ENCODE assay signal across 1 cellular context in the genomic region with DNA sequence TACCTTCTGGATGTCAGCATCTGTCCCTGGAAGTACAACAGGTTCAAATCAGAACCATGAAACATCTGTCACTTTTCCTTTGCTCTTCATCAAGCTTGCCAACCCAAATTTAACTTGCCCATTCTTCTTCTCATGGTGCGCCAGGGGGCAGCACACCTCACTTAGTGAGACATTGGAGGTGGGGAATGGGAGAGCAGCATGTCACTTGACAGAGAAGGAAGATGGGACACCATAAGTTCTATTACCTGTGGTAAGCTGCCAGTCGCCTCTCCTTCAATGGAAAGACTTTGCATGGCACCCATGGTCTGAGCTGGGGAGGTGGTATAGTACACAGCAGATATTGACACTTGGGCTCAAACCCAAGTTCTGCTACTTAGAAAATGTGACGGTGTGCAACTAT.
TF ChIP-seq lines count a peak whose summit lies in the region.

No MANE protein-coding gene starts in this region.

TF ChIP-seq in H1, 55 proteins besides CTCF, POLR2A, EP300 and RAD21:
- TF ChIP-seq CEBPB (IDR thresholded peaks at IDR 0.05; ENCODE audit: low read depth, low read length) (no peak), SAP30 (IDR thresholded peaks at IDR 0.05; ENCODE audit: insufficient read depth, insufficient replicate concordance, low read length) (no peak), SIN3A (conservative IDR thresholded peaks at IDR 0.05 in 1 of 2, IDR thresholded peaks at IDR 0.05 in 1 of 2; ENCODE audit: low read depth in 1 of 2, low read length in 2 of 2) (0 out of 4 replicates have a peak, but pooled peaks of 1 of the 2 experiments have one; percentile 21), SRF (IDR thresholded peaks at IDR 0.05; ENCODE audit: low read depth, low read length) (no peak), EZH2 (IDR thresholded peaks at IDR 0.05; ENCODE audit: low read depth, low read length, severe bottlenecking) (no peak), JUN (IDR thresholded peaks at IDR 0.05; ENCODE audit: low read depth, low read length) (no peak), BCL11A (IDR thresholded peaks at IDR 0.05; ENCODE audit: low read depth in 2 of 2, low read length in 2 of 2) (no peak), YY1 (IDR thresholded peaks at IDR 0.05; ENCODE audit: low read depth, low read length) (peak; percentile 25; the same call in 1 of the 2 replicates)
